In genomic region chr13:99756281-99756680, GRCh38 we compare ENCODE assay signal across 29 cellular contexts.
"Had no signal": no experiment of that assay in that cellular context is flagged by ENCODE, and none has a peak within 500 bp of the region (broad histone marks: within the 10 kb centered on the region; RNA-seq: fewer than 3 reads in every experiment).

No MANE protein-coding gene starts in this region.

- H3K9me3 Mint-ChIP-seq: activated naive CD4-positive, alpha-beta T cell treated with anti-CD3 and anti-CD28 coated beads, Interleukin-2, amount 50 U/mL, for 24 hours; effector memory CD8-positive, alpha-beta T cell had no signal

- H3K27ac ChIP-seq: heart left ventricle, left lung, parathyroid adenoma, testis, transverse colon had no signal

- DNase-seq: activated CD4-positive, alpha-beta memory T cell treated with anti-CD3 and anti-CD28 coated beads for 36 hours; activated CD4-positive, alpha-beta T cell treated with anti-CD3 and anti-CD28 coated beads, Interleukin-2, amount 10 ng/mL, durations not matched to agents 24 days and 14 days; activated CD8-positive, alpha-beta memory T cell treated with anti-CD3 and anti-CD28 coated beads, Interleukin-2, amount 50 U/mL, for 48 hours; activated gamma-delta T cell; activated naive CD8-positive, alpha-beta T cell treated with anti-CD3 and anti-CD28 coated beads, Interleukin-2, amount 50 U/mL, for 24 hours; activated T-cell treated with anti-CD3 and anti-CD28 coated beads, Interleukin-2, amount 50 U/mL, for 24 hours; amygdala; caudate nucleus; cortex of kidney; effector memory CD8-positive, alpha-beta T cell; foreskin fibroblast; heart left ventricle; hypothalamus; immature natural killer cell; left lung; naive B cell; occipital lobe; right cardiac atrium; stimulated activated CD4-positive, alpha-beta T cell treated with anti-CD3 and anti-CD28 coated beads, Interleukin-2, amount 100 ng/mL, for 48 hours; stimulated activated naive CD8-positive, alpha-beta T cell treated with anti-CD3 and anti-CD28 coated beads, Interleukin-15, Interleukin-2, amounts not matched to agents 100 U/mL and 50 U/mL, for 24 hours; T-cell; testis; transverse colon had no signal

- ATAC-seq: activated CD4-positive, CD25-positive, alpha-beta regulatory T cell treated with anti-CD3 and anti-CD28 coated beads, Interleukin-2, amount 50 U/mL, for 24 hours; activated naive CD8-positive, alpha-beta T cell treated with anti-CD3 and anti-CD28 coated beads, Interleukin-2, amount 50 U/mL, for 24 hours; effector memory CD8-positive, alpha-beta T cell; heart left ventricle; left lung; right cardiac atrium; stimulated activated naive CD8-positive, alpha-beta T cell treated with anti-CD3 and anti-CD28 coated beads, Interleukin-15, Interleukin-2, amounts not matched to agents 100 U/mL and 50 U/mL, for 24 hours; T-cell had no signal

- H3K27me3 ChIP-seq: heart left ventricle, left lung, testis, transverse colon had no signal

- H3K27ac Mint-ChIP-seq: activated CD4-positive, alpha-beta memory T cell treated with anti-CD3 and anti-CD28 coated beads for 36 hours; activated CD4-positive, alpha-beta T cell treated with anti-CD3 and anti-CD28 coated beads, Interleukin-2, amount 10 ng/mL, durations not matched to agents 24 days and 14 days; activated naive CD4-positive, alpha-beta T cell treated with anti-CD3 and anti-CD28 coated beads, Interleukin-2, amount 50 U/mL, for 24 hours; activated naive CD8-positive, alpha-beta T cell treated with anti-CD3 and anti-CD28 coated beads, Interleukin-2, amount 50 U/mL, for 24 hours; activated T-cell treated with anti-CD3 and anti-CD28 coated beads, Interleukin-2, amount 50 U/mL, for 24 hours; immature natural killer cell; mesothelial cell of epicardium; naive B cell; T-cell had no signal

- H3K4me3 ChIP-seq: heart left ventricle, left lung, lung, testis, transverse colon had no signal

- H2AFZ ChIP-seq: parathyroid adenoma had no signal

- FAIRE-seq: endothelial cell of umbilical vein had no signal

- H3K36me3 ChIP-seq: heart left ventricle, left lung, transverse colon had no signal

- H3K4me3 Mint-ChIP-seq: activated CD4-positive, alpha-beta memory T cell treated with anti-CD3 and anti-CD28 coated beads for 36 hours; activated CD4-positive, alpha-beta T cell treated with anti-CD3 and anti-CD28 coated beads, Interleukin-2, amount 10 ng/mL, durations not matched to agents 24 days and 14 days; activated naive CD4-positive, alpha-beta T cell treated with anti-CD3 and anti-CD28 coated beads, Interleukin-2, amount 50 U/mL, for 24 hours; activated naive CD8-positive, alpha-beta T cell treated with anti-CD3 and anti-CD28 coated beads, Interleukin-2, amount 50 U/mL, for 24 hours; activated T-cell treated with anti-CD3 and anti-CD28 coated beads, Interleukin-2, amount 50 U/mL, for 24 hours; effector memory CD8-positive, alpha-beta T cell; immature natural killer cell; mesothelial cell of epicardium; T-cell had no signal

- H3K9me3 ChIP-seq: testis had no signal

- H3K79me2 ChIP-seq: parathyroid adenoma had no signal

- H3K4me1 Mint-ChIP-seq: activated CD4-positive, alpha-beta T cell treated with anti-CD3 and anti-CD28 coated beads, Interleukin-2, amount 10 ng/mL, durations not matched to agents 24 days and 14 days; activated naive CD8-positive, alpha-beta T cell treated with anti-CD3 and anti-CD28 coated beads, Interleukin-2, amount 50 U/mL, for 24 hours; mesothelial cell of epicardium had no signal

- H3K9ac ChIP-seq: parathyroid adenoma had no signal

- H3K4me1 ChIP-seq: left lung, parathyroid adenoma, testis had no signal
